ENCODE assay signal across 29 cellular contexts in the genomic region with DNA sequence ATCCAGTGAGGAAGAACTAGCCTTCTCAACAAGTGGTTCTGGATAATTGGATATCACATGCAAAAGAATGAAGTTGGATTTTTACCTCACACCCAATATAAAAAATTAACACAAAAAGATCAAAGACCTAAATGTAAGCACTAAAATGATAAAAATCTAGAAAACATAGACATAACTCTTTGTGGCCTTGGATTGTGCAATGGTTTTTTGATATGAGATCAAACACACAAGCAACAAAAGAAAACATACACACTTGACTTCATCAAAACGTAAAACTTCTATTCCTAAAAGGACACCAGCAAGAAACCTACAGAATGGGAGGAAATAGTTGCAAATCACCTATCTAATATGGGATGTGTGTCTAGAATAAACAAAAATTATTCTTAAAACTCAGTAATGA.
"Had no signal": no experiment of that assay in that cellular context is flagged by ENCODE, and none has a peak within 500 bp of the region (broad histone marks: within the 10 kb centered on the region; RNA-seq: fewer than 3 reads in every experiment).

No MANE protein-coding gene starts in this region.

- H3K36me3 ChIP-seq: neural progenitor cell, ovary, transverse colon, vagina had no signal

- H3K4me2 ChIP-seq: neural progenitor cell, smooth muscle cell had no signal

- H3K79me2 ChIP-seq: parathyroid adenoma had no signal

- FAIRE-seq: urothelium cell line had no signal

- H3K27me3 ChIP-seq: neural progenitor cell, ovary, spleen, suprapubic skin, testis, tibial artery, transverse colon, upper lobe of right lung, vagina had no signal

- H3K9me3 ChIP-seq: ovary, psoas muscle, spleen, suprapubic skin, testis, tibial artery, transverse colon, upper lobe of right lung, vagina had no signal

- DNase-seq: natural killer cell; occipital lobe; ovary; posterior cingulate gyrus; psoas muscle; right cardiac atrium; spleen; stimulated activated CD4-positive, alpha-beta T cell treated with anti-CD3 and anti-CD28 coated beads, Interleukin-12 subunit alpha, Interleukin-12 subunit beta, amount 100 ng/mL, for 4 hours; stimulated activated CD4-positive, alpha-beta T cell treated with anti-CD3 and anti-CD28 coated beads, Interleukin-1b, Interleukin-23, amount 100 ng/mL, for 48 hours; stimulated activated CD4-positive, alpha-beta T cell treated with anti-CD3 and anti-CD28 coated beads, Interleukin-4, amount 100 ng/mL, for 1 hour; stimulated activated CD4-positive, alpha-beta T cell treated with anti-CD3 and anti-CD28 coated beads, Interleukin-4, amount 100 ng/mL, for 4 hours; stimulated activated CD8-positive, alpha-beta memory T cell treated with anti-CD3 and anti-CD28 coated beads, Interleukin-4, amount 100 ng/mL, for 48 hours; stimulated activated naive CD4-positive, alpha-beta T cell; stimulated activated naive CD8-positive, alpha-beta T cell treated with anti-CD3 and anti-CD28 coated beads, Interleukin-15, amount 100 ng/mL, for 72 hours; stimulated activated naive CD8-positive, alpha-beta T cell treated with anti-CD3 and anti-CD28 coated beads, Interleukin-15, Interleukin-2, amounts not matched to agents 100 U/mL and 50 U/mL, for 24 hours; substantia nigra; testis; tibial artery; transverse colon; upper lobe of right lung had no signal

- H3K27ac ChIP-seq: neural progenitor cell, ovary, parathyroid adenoma, psoas muscle, spleen, suprapubic skin, testis, tibial artery, transverse colon, upper lobe of right lung, vagina had no signal

- ATAC-seq: natural killer cell; psoas muscle; right cardiac atrium; sciatic nerve; stimulated activated memory B cell treated with anti-CD40 and anti-IgM and Interleukin-4, amounts not matched to agents 10 μg/mL and 1 μg/mL and 100 μg/mL, for 72 hours; stimulated activated naive CD8-positive, alpha-beta T cell treated with anti-CD3 and anti-CD28 coated beads, Interleukin-15, amount 100 ng/mL, for 72 hours; stimulated activated naive CD8-positive, alpha-beta T cell treated with anti-CD3 and anti-CD28 coated beads, Interleukin-15, Interleukin-2, amounts not matched to agents 100 U/mL and 50 U/mL, for 24 hours; upper lobe of right lung had no signal

- H3K4me1 ChIP-seq: spleen, testis, upper lobe of right lung had no signal

- H2AFZ ChIP-seq: neural progenitor cell, parathyroid adenoma had no signal

- H3K4me3 ChIP-seq: neural progenitor cell, ovary, psoas muscle, skin epidermis, smooth muscle cell, spleen, suprapubic skin, testis, tibial artery, transverse colon, upper lobe of right lung, vagina had no signal

- H3K9ac ChIP-seq: neural progenitor cell, parathyroid adenoma had no signal
